ENCODE assay signal across 2 cellular contexts in the genomic region with DNA sequence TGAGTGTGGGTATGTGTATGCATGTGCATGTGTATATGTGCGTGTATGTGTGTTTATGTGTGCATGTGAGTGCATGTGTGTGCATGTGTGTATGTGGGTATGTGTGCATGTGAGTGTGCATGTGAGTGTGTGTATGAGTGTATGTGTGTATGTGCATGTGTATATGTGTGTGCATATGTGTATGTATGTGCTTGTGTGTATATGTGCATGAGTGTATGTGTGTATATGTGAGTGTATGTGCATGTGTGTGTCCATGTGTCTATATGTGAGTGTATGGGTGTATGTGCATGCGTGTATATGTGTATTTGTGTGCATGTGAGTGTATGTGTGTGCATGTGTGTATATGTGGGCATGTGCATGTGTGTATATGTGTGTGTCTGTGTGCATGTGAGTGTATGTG.
TF ChIP-seq lines count a peak whose summit lies in the region.

No MANE protein-coding gene starts in this region.

TF ChIP-seq in IMR-90, 13 proteins besides CTCF, POLR2A, EP300 and RAD21:
- TF ChIP-seq BHLHE40 (IDR thresholded peaks at IDR 0.05; ENCODE audit: low read depth, low read length) = no peak
- TF ChIP-seq, protein P1, sequence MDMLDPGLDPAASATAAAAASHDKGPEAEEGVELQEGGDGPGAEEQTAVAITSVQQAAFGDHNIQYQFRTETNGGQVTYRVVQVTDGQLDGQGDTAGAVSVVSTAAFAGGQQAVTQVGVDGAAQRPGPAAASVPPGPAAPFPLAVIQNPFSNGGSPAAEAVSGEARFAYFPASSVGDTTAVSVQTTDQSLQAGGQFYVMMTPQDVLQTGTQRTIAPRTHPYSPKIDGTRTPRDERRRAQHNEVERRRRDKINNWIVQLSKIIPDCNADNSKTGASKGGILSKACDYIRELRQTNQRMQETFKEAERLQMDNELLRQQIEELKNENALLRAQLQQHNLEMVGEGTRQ (IDR thresholded peaks at IDR 0.05; ENCODE audit: low read depth, low read length) = no peak
- TF ChIP-seq, protein P2, sequence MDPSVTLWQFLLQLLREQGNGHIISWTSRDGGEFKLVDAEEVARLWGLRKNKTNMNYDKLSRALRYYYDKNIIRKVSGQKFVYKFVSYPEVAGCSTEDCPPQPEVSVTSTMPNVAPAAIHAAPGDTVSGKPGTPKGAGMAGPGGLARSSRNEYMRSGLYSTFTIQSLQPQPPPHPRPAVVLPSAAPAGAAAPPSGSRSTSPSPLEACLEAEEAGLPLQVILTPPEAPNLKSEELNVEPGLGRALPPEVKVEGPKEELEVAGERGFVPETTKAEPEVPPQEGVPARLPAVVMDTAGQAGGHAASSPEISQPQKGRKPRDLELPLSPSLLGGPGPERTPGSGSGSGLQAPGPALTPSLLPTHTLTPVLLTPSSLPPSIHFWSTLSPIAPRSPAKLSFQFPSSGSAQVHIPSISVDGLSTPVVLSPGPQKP (IDR thresholded peaks at IDR 0.05; ENCODE audit: borderline replicate concordance, low read depth, low read length) = no peak

TF ChIP-seq in H1, 55 proteins besides CTCF, POLR2A, EP300 and RAD21:
- TF ChIP-seq NANOG (IDR thresholded peaks at IDR 0.05; ENCODE audit: insufficient read depth, low read depth, low read length, poor library complexity, severe bottlenecking) = no peak
- TF ChIP-seq GTF2F1 (IDR thresholded peaks at IDR 0.05; ENCODE audit: borderline replicate concordance, low read depth, low read length) = no peak
- TF ChIP-seq, protein P3, sequence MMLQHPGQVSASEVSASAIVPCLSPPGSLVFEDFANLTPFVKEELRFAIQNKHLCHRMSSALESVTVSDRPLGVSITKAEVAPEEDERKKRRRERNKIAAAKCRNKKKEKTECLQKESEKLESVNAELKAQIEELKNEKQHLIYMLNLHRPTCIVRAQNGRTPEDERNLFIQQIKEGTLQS (IDR thresholded peaks at IDR 0.05; ENCODE audit: insufficient read depth, low read depth, low read length) = no peak
- no peak for TF ChIP-seq TBP (IDR thresholded peaks at IDR 0.05; ENCODE audit: low read depth, low read length)
- TF ChIP-seq, protein P4, sequence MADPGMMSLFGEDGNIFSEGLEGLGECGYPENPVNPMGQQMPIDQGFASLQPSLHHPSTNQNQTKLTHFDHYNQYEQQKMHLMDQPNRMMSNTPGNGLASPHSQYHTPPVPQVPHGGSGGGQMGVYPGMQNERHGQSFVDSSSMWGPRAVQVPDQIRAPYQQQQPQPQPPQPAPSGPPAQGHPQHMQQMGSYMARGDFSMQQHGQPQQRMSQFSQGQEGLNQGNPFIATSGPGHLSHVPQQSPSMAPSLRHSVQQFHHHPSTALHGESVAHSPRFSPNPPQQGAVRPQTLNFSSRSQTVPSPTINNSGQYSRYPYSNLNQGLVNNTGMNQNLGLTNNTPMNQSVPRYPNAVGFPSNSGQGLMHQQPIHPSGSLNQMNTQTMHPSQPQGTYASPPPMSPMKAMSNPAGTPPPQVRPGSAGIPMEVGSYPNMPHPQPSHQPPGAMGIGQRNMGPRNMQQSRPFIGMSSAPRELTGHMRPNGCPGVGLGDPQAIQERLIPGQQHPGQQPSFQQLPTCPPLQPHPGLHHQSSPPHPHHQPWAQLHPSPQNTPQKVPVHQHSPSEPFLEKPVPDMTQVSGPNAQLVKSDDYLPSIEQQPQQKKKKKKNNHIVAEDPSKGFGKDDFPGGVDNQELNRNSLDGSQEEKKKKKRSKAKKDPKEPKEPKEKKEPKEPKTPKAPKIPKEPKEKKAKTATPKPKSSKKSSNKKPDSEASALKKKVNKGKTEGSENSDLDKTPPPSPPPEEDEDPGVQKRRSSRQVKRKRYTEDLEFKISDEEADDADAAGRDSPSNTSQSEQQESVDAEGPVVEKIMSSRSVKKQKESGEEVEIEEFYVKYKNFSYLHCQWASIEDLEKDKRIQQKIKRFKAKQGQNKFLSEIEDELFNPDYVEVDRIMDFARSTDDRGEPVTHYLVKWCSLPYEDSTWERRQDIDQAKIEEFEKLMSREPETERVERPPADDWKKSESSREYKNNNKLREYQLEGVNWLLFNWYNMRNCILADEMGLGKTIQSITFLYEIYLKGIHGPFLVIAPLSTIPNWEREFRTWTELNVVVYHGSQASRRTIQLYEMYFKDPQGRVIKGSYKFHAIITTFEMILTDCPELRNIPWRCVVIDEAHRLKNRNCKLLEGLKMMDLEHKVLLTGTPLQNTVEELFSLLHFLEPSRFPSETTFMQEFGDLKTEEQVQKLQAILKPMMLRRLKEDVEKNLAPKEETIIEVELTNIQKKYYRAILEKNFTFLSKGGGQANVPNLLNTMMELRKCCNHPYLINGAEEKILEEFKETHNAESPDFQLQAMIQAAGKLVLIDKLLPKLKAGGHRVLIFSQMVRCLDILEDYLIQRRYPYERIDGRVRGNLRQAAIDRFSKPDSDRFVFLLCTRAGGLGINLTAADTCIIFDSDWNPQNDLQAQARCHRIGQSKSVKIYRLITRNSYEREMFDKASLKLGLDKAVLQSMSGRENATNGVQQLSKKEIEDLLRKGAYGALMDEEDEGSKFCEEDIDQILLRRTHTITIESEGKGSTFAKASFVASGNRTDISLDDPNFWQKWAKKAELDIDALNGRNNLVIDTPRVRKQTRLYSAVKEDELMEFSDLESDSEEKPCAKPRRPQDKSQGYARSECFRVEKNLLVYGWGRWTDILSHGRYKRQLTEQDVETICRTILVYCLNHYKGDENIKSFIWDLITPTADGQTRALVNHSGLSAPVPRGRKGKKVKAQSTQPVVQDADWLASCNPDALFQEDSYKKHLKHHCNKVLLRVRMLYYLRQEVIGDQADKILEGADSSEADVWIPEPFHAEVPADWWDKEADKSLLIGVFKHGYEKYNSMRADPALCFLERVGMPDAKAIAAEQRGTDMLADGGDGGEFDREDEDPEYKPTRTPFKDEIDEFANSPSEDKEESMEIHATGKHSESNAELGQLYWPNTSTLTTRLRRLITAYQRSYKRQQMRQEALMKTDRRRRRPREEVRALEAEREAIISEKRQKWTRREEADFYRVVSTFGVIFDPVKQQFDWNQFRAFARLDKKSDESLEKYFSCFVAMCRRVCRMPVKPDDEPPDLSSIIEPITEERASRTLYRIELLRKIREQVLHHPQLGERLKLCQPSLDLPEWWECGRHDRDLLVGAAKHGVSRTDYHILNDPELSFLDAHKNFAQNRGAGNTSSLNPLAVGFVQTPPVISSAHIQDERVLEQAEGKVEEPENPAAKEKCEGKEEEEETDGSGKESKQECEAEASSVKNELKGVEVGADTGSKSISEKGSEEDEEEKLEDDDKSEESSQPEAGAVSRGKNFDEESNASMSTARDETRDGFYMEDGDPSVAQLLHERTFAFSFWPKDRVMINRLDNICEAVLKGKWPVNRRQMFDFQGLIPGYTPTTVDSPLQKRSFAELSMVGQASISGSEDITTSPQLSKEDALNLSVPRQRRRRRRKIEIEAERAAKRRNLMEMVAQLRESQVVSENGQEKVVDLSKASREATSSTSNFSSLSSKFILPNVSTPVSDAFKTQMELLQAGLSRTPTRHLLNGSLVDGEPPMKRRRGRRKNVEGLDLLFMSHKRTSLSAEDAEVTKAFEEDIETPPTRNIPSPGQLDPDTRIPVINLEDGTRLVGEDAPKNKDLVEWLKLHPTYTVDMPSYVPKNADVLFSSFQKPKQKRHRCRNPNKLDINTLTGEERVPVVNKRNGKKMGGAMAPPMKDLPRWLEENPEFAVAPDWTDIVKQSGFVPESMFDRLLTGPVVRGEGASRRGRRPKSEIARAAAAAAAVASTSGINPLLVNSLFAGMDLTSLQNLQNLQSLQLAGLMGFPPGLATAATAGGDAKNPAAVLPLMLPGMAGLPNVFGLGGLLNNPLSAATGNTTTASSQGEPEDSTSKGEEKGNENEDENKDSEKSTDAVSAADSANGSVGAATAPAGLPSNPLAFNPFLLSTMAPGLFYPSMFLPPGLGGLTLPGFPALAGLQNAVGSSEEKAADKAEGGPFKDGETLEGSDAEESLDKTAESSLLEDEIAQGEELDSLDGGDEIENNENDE (IDR thresholded peaks at IDR 0.05; ENCODE audit: insufficient replicate concordance, low read length) = no peak
- no peak for TF ChIP-seq GABPA (IDR thresholded peaks at IDR 0.05; ENCODE audit: borderline replicate concordance, insufficient read depth, low read length)
- no peak for TF ChIP-seq CHD2 (IDR thresholded peaks at IDR 0.05; ENCODE audit: low read length)
- TF ChIP-seq CBX8 (IDR thresholded peaks at IDR 0.05; ENCODE audit: borderline replicate concordance, low read depth, low read length) = no peak
- TF ChIP-seq TCF12 (IDR thresholded peaks at IDR 0.05; ENCODE audit: low read depth, low read length) = no peak
- no peak for TF ChIP-seq SAP30 (IDR thresholded peaks at IDR 0.05; ENCODE audit: insufficient read depth, insufficient replicate concordance, low read length)
- no peak for TF ChIP-seq CREB1 (IDR thresholded peaks at IDR 0.05)
